ENCODE assay signal across 9 cellular contexts in the genomic region with DNA sequence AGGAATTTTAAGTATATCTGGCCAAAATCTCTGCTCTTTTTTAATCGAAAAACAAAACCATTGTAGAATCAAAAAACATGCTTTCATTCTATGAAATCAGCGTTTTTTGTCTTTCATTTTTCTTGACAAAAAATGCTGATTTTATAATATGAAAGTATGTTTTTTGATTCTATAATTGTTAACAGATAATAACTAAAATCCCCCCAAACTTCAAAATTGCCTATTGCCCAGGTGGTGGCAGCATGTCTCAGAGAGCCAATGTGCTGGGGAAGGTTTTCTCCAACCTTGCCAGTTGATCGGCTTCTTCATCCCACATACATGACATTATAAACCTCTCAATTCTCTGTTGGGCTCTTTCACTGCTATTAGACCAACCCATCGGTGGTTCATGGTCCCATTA. TPM values are rescaled to one million over a fixed set of nuclear protein-coding genes. Genes with fewer than 3 reads are reported as not detected.
DNase-seq lines count a peak whose midpoint lies in the region; ATAC-seq and TF ChIP-seq lines count a peak whose summit lies in the region.
"Had no signal": no experiment of that assay in that cellular context is flagged by ENCODE, and none has a peak within 500 bp of the region (broad histone marks: within the 10 kb centered on the region; RNA-seq: fewer than 3 reads in every experiment).

No MANE protein-coding gene starts in this region.

- TF ChIP-seq CTCF in endothelial cell (IDR thresholded peaks at IDR 0.05; ENCODE audit: unreplicated experiment) (no peak), prostate gland (IDR thresholded peaks at IDR 0.05) (peak in 3 of 4 experiments; percentile 14 to 36 (median 34))

- no peak overlapping the region for H3K27ac ChIP-seq in prostate gland

- no peak overlapping the region for H3K4me3 ChIP-seq in prostate gland

- peaks cover 12% of the 10 kb centered on the region for H3K36me3 Mint-ChIP-seq in endothelial cell (ENCODE audit: low read depth, unreplicated experiment)
- H3K36me3 Mint-ChIP-seq: CD4-positive, CD25-positive, alpha-beta regulatory T cell had no signal

- H3K27ac Mint-ChIP-seq in endothelial cell (ENCODE audit: unreplicated experiment): no peak overlapping the region
- H3K27ac Mint-ChIP-seq: CD4-positive, CD25-positive, alpha-beta regulatory T cell had no signal

- H3K27me3 ChIP-seq in prostate gland (replicated peaks; ENCODE audit: insufficient read depth): no peaks in the 10 kb centered on the region

- ATAC-seq in GM18867 (IDR thresholded peaks at IDR 0.05; ENCODE audit: unreplicated experiment) (no peak), GM21360 (IDR thresholded peaks at IDR 0.05; ENCODE audit: unreplicated experiment) (no peak)

- peaks cover 8% of the 10 kb centered on the region for H3K27me3 Mint-ChIP-seq in endothelial cell (ENCODE audit: unreplicated experiment)

- no peaks in the 10 kb centered on the region for H3K9me3 Mint-ChIP-seq in endothelial cell (ENCODE audit: unreplicated experiment)

- 59% methylated on average over 4 of the region's 4 CpGs for WGBS in prostate gland

- H3K4me1 Mint-ChIP-seq in endothelial cell (ENCODE audit: unreplicated experiment): peaks cover 16% of the 10 kb centered on the region

- H3K36me3 ChIP-seq in prostate gland: no peaks in the 10 kb centered on the region

- no peak overlapping the region for H3K4me3 Mint-ChIP-seq in endothelial cell (ENCODE audit: unreplicated experiment)

- intact Hi-C loops in prostate gland (cut with DNase I): loop anchor here (10.0 kb wide), 1 partner anchor 467 kb away; no protein-coding TSS in a partner anchor

- H3K9me3 ChIP-seq in prostate gland: no peaks in the 10 kb centered on the region

- no peak for TF ChIP-seq POLR2A in prostate gland (IDR thresholded peaks at IDR 0.05)

- no peaks in the 10 kb centered on the region for H3K4me1 ChIP-seq in prostate gland (replicated peaks)

- DNase-seq in NCI-H2081 (lab: John Stamatoyannopoulos, UW): peak; percentile 0 to 25
- no peak for DNase-seq in NCI-H2081 treated with DMSO at 0.1 percent for 48 hours (lab: John Stamatoyannopoulos, UW)
- DNase-seq in MV-4-11 (lab: John Stamatoyannopoulos, UW): peak; percentile 18
- DNase-seq in endothelial cell (ENCODE audit: low spot score): peak; percentile 8
- peak; percentile 16 for DNase-seq in prostate gland (ENCODE audit: low spot score)
- no peak for DNase-seq in DMS153 treated with DMSO at 0.1 percent for 48 hours (lab: John Stamatoyannopoulos, UW; ENCODE audit: unreplicated experiment)

RNA-seq across cellular contexts. Expression of gene SMIM15, which starts 5.1 kb away (rescaled TPM):
- total RNA-seq in endothelial cell (ENCODE audit: unreplicated experiment) (92.1 TPM), prostate gland (10 to 100 TPM; 30.0 to 53.1 TPM)

Comparison
In these comparisons a context has a peak if more than half of its experiments do, and no peak if none do; other contexts are left out.
1. DNase-seq: peak in NCI-H2081 (2 of 2), MV-4-11 (single experiment), endothelial cell (single experiment) and prostate gland (single experiment); none in NCI-H2081 treated with DMSO at 0.1 percent for 48 hours (single experiment) and DMS153 treated with DMSO at 0.1 percent for 48 hours (single experiment).